13 cellular contexts compared by ENCODE assay signal in the genomic region with DNA sequence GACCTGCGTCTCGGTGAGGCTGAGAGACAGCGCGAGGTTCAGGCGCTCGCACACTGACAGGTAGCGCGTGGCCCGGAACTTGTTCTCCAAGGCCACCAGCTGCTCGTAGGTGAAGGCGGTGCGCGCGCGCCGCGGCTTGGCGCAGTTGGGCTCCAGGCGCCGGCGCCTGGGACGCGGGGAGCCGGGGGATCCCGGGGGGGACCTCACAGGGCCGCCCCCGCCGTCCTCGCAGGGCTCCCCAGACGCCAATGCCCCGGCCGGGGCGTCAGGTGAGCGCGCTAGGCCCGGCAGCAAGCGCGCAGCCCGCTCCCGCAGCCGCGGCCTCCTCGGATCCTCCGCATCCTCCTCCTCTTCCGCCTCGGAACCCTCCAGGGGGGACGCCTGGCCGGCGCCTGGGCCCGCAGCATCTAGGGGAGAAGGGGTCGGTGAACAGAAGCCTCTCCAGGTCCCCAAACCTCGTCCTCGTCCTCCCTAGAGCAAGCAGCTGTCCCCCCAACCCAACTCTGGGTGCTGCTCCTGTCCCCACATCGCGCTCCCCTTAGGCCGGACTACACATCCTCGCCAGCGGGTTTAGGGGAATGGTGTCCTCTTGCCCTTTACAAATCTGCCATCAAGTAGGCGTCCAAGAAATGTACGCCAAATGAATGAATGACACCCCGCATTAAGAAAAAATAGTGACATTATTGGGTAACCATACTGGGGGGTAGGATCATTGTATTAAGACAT. TPM values are rescaled to one million over a fixed set of nuclear protein-coding genes. Genes with fewer than 3 reads are reported as not detected.
DNase-seq lines count a peak whose midpoint lies in the region; ATAC-seq and TF ChIP-seq lines count a peak whose summit lies in the region.
"Had no signal": no experiment of that assay in that cellular context is flagged by ENCODE, and none has a peak within 500 bp of the region (broad histone marks: within the 10 kb centered on the region; RNA-seq: fewer than 3 reads in every experiment).

No MANE protein-coding gene starts in this region.

- CTCF ChIA-PET in activated B cell treated with CpG ODN at 0.5 μM for 24 hours (lab: Charles Lee) = no interaction called here

- intact Hi-C loops in activated B cell treated with CpG ODN at 0.5 μM for 24 hours (cut with micrococcal nuclease) (loop anchor here (10.0 kb wide), 1 partner anchor 1303 kb away; the partner anchor contains the start of gene HMX2), left colon (cut with DNase I, micrococcal nuclease) (no loop called here)

- no peak for DNase-seq in activated T-cell treated with anti-CD3 and anti-CD28 coated beads, Interleukin-2, amount 50 U/mL, for 4 hours
- DNase-seq in activated T-cell treated with anti-CD3 and anti-CD28 coated beads, Interleukin-2, amount 50 U/mL, for 1 hour = no peak
- DNase-seq in activated B cell treated with CpG ODN at 0.5 μM for 24 hours (no peak), left colon (no peak), SW 1271 (lab: John Stamatoyannopoulos, UW) (no peak)
- DNase-seq in stimulated activated naive B cell treated with anti-CD40 and anti-IgM and Interleukin-4, amounts not matched to agents 10 μg/mL and 1 μg/mL and 100 μg/mL, for 72 hours = no peak
- DNase-seq: Karpas-422; stimulated activated CD4-positive, alpha-beta T cell treated with anti-CD3 and anti-CD28 coated beads, Interleukin-4, amount 100 ng/mL, for 1 hour had no signal

- ATAC-seq in activated T-cell treated with anti-CD3 and anti-CD28 coated beads, Interleukin-2, amount 50 U/mL, for 4 hours = peak in 1 of 2 donors; percentile 44
- ATAC-seq in activated B cell treated with CpG ODN at 0.5 μM for 24 hours (ENCODE audit: low read depth) (no peak), left colon (peak; percentile 42), GM21717 (IDR thresholded peaks at IDR 0.05; ENCODE audit: unreplicated experiment) (no peak), HG03045 (IDR thresholded peaks at IDR 0.05; ENCODE audit: unreplicated experiment) (no peak)
- peak in 1 of 2 donors; percentile 38 for ATAC-seq in stimulated activated naive B cell treated with anti-CD40 and anti-IgM and Interleukin-4, amounts not matched to agents 10 μg/mL and 1 μg/mL and 100 μg/mL, for 72 hours (replicated peaks)

- H3K27ac Mint-ChIP-seq in activated B cell treated with CpG ODN at 0.5 μM for 24 hours = no peak overlapping the region
- peak overlapping the region; percentile 90 for H3K27ac Mint-ChIP-seq in stimulated activated naive B cell treated with anti-CD40 and anti-IgM and Interleukin-4, amounts not matched to agents 10 μg/mL and 1 μg/mL and 100 μg/mL, for 72 hours

- POLR2A ChIA-PET in activated B cell treated with CpG ODN at 0.5 μM for 24 hours (lab: Charles Lee) = no interaction called here

- H3K4me1 Mint-ChIP-seq in activated T-cell treated with anti-CD3 and anti-CD28 coated beads, Interleukin-2, amount 50 U/mL, for 4 hours (ENCODE audit: low read depth) = peaks cover 24% of the 10 kb centered on the region
- H3K4me1 Mint-ChIP-seq in activated B cell treated with CpG ODN at 0.5 μM for 24 hours = peaks cover 33% of the 10 kb centered on the region
- H3K4me1 Mint-ChIP-seq in stimulated activated naive B cell treated with anti-CD40 and anti-IgM and Interleukin-4, amounts not matched to agents 10 μg/mL and 1 μg/mL and 100 μg/mL, for 72 hours = peaks cover 20 to 40% of the 10 kb centered on the region in 2 donors

- TF ChIP-seq CTCF in activated B cell treated with CpG ODN at 0.5 μM for 24 hours (IDR thresholded peaks at IDR 0.05) = no peak

- peak overlapping the region; percentile 52 for H3K4me3 Mint-ChIP-seq in activated T-cell treated with anti-CD3 and anti-CD28 coated beads, Interleukin-2, amount 50 U/mL, for 4 hours
- peak overlapping the region; percentile 66 for H3K4me3 Mint-ChIP-seq in activated B cell treated with CpG ODN at 0.5 μM for 24 hours
- peak overlapping the region; percentile 78 to 79 for H3K4me3 Mint-ChIP-seq in stimulated activated naive B cell treated with anti-CD40 and anti-IgM and Interleukin-4, amounts not matched to agents 10 μg/mL and 1 μg/mL and 100 μg/mL, for 72 hours

- no peaks in the 10 kb centered on the region for H3K36me3 Mint-ChIP-seq in activated T-cell treated with anti-CD3 and anti-CD28 coated beads, Interleukin-2, amount 50 U/mL, for 4 hours (ENCODE audit: insufficient read depth)
- no peaks in the 10 kb centered on the region for H3K36me3 Mint-ChIP-seq in activated B cell treated with CpG ODN at 0.5 μM for 24 hours (ENCODE audit: low read depth)
- no peaks in the 10 kb centered on the region for H3K36me3 Mint-ChIP-seq in stimulated activated naive B cell treated with anti-CD40 and anti-IgM and Interleukin-4, amounts not matched to agents 10 μg/mL and 1 μg/mL and 100 μg/mL, for 72 hours

- no peaks in the 10 kb centered on the region for H3K9me3 Mint-ChIP-seq in activated T-cell treated with anti-CD3 and anti-CD28 coated beads, Interleukin-2, amount 50 U/mL, for 4 hours
- H3K9me3 Mint-ChIP-seq in activated B cell treated with CpG ODN at 0.5 μM for 24 hours = no peaks in the 10 kb centered on the region
- H3K9me3 Mint-ChIP-seq in stimulated activated naive B cell treated with anti-CD40 and anti-IgM and Interleukin-4, amounts not matched to agents 10 μg/mL and 1 μg/mL and 100 μg/mL, for 72 hours = no peaks in the 10 kb centered on the region

- peaks cover 76% of the 10 kb centered on the region for H3K27me3 Mint-ChIP-seq in activated T-cell treated with anti-CD3 and anti-CD28 coated beads, Interleukin-2, amount 50 U/mL, for 4 hours (ENCODE audit: low read depth)
- peaks cover 63% of the 10 kb centered on the region for H3K27me3 Mint-ChIP-seq in activated B cell treated with CpG ODN at 0.5 μM for 24 hours
- peaks cover 84 to 86% of the 10 kb centered on the region in 2 donors for H3K27me3 Mint-ChIP-seq in stimulated activated naive B cell treated with anti-CD40 and anti-IgM and Interleukin-4, amounts not matched to agents 10 μg/mL and 1 μg/mL and 100 μg/mL, for 72 hours

RNA-seq across cellular contexts. Expression of gene NKX1-2, which starts 1.9 kb away (rescaled TPM):
- total RNA-seq in activated T-cell treated with anti-CD3 and anti-CD28 coated beads, Interleukin-2, amount 50 U/mL, for 4 hours = not detected
- not detected in 2 replicates for total RNA-seq in activated B cell treated with CpG ODN at 0.5 μM for 24 hours
- total RNA-seq in left colon = not detected
- total RNA-seq: activated CD8-positive, alpha-beta memory T cell treated with anti-CD3 and anti-CD28 coated beads for 36 hours; dermis microvascular lymphatic vessel endothelial cell; liver had no signal

RNA-seq across cellular contexts. Expression of gene LHPP, which starts 13.7 kb away (rescaled TPM):
- total RNA-seq in activated T-cell treated with anti-CD3 and anti-CD28 coated beads, Interleukin-2, amount 50 U/mL, for 4 hours = 1 to 10 TPM; 2.5 to 3.3 (median 3.2) TPM
- total RNA-seq in activated B cell treated with CpG ODN at 0.5 μM for 24 hours = 21.0 and 22.9 TPM in 2 replicates
- total RNA-seq in left colon = 10 to 100 TPM; 26.1 to 29.8 TPM

RNA-seq across cellular contexts. Expression of gene OAT, which starts 29.2 kb away (rescaled TPM):
- total RNA-seq in activated T-cell treated with anti-CD3 and anti-CD28 coated beads, Interleukin-2, amount 50 U/mL, for 4 hours = 10 to 100 TPM; 42.9 to 50.5 (median 46.8) TPM
- total RNA-seq in activated B cell treated with CpG ODN at 0.5 μM for 24 hours (19.6 and 20.1 TPM in 2 replicates), left colon (10 to 100 TPM; 61.0 to 70.0 TPM)
